15 cellular contexts compared by ENCODE assay signal in the genomic region with DNA sequence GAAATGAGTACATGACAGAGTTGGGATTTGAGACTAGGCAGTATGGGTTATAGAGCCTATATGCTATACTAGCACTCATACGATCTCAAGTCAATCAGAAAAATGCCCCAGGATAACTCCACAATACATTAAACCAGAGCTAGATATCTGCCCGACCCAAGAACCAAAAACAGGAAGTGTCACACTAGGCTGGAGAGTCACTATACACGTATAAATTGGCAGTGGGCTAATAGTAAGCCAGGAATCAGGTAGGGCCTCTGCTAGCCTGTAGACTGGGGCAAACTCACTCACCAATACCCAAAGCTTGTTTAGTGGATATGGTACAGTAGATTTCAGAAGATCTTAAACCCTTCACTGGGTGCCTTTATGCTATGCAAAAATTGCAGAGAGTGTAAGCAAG. TPM values are rescaled to one million over a fixed set of nuclear protein-coding genes. Genes with fewer than 3 reads are reported as not detected.
A peak's percentile ranks its signal among the peaks of the same experiment; 100 is the strongest.
DNase-seq lines count a peak whose midpoint lies in the region; ATAC-seq and TF ChIP-seq lines count a peak whose summit lies in the region.
"Had no signal": no experiment of that assay in that cellular context is flagged by ENCODE, and none has a peak within 500 bp of the region (broad histone marks: within the 10 kb centered on the region; RNA-seq: fewer than 3 reads in every experiment).

No MANE protein-coding gene starts in this region.

- no peak overlapping the region for H3K4me3 Mint-ChIP-seq in Calu3 (ENCODE audit: low read depth, unreplicated experiment)

- no peak overlapping the region for H3K4me3 ChIP-seq in BLaER1 treated with 17β-estradiol and CSF1 and Interleukin-3, amounts not matched to agents 10 nM and 100 nM
- no peak overlapping the region for H3K4me3 ChIP-seq in WERI-Rb-1 (ENCODE audit: low read depth, low read length)
- H3K4me3 ChIP-seq: coronary artery, prostate gland, thoracic aorta had no signal

- no peaks in the 10 kb centered on the region for H3K27me3 ChIP-seq in BLaER1 treated with 17β-estradiol and CSF1 and Interleukin-3, amounts not matched to agents 10 nM and 100 nM
- no peaks in the 10 kb centered on the region for H3K27me3 ChIP-seq in WERI-Rb-1 (ENCODE audit: insufficient read depth, low read depth, severe bottlenecking)

- ATAC-seq in GM19328 (IDR thresholded peaks at IDR 0.05; ENCODE audit: unreplicated experiment) (peak; percentile 67), HG03139 (IDR thresholded peaks at IDR 0.05; ENCODE audit: unreplicated experiment) (peak; percentile 71), sciatic nerve (no peak)
- ATAC-seq: HepG2, left ventricle myocardium superior had no signal

- no peaks in the 10 kb centered on the region for H3K27me3 Mint-ChIP-seq in Calu3 (ENCODE audit: unreplicated experiment)

- peaks cover 0 to 8% (median 0%) of the 10 kb centered on the region in 11 experiments; a peak in 2 of 22 replicates for H3K36me3 ChIP-seq in BLaER1 treated with 17β-estradiol and CSF1 and Interleukin-3, amounts not matched to agents 10 nM and 100 nM
- H3K36me3 ChIP-seq in WERI-Rb-1 = no peaks in the 10 kb centered on the region
- H3K36me3 ChIP-seq: prostate gland, thoracic aorta had no signal

- no peaks in the 10 kb centered on the region for H3K36me3 Mint-ChIP-seq in Calu3 (ENCODE audit: insufficient read depth, unreplicated experiment)

- no peaks in the 10 kb centered on the region for H3K4me1 Mint-ChIP-seq in Calu3 (ENCODE audit: low read depth, unreplicated experiment)

- H3K9me3 Mint-ChIP-seq in Calu3 (ENCODE audit: low read depth, unreplicated experiment) = no peaks in the 10 kb centered on the region

- no peaks in the 10 kb centered on the region for H4K20me1 ChIP-seq in BLaER1 treated with 17β-estradiol and CSF1 and Interleukin-3, amounts not matched to agents 10 nM and 100 nM

- no peak overlapping the region for H3K27ac ChIP-seq in BLaER1 treated with 17β-estradiol and CSF1 and Interleukin-3, amounts not matched to agents 10 nM and 100 nM
- H3K27ac ChIP-seq in WERI-Rb-1 = no peak overlapping the region
- no peak overlapping the region for H3K27ac ChIP-seq in substantia nigra (ENCODE audit: low read depth, low read length, poor library complexity, severe bottlenecking)
- H3K27ac ChIP-seq: coronary artery, prostate gland, thoracic aorta had no signal

- H3K9me3 ChIP-seq in BLaER1 treated with 17β-estradiol and CSF1 and Interleukin-3, amounts not matched to agents 10 nM and 100 nM (replicated peaks in 1 of 11) = peaks cover 0 to 14% (median 7%) of the 10 kb centered on the region in 11 experiments; a peak in 7 of 22 replicates
- H3K9me3 ChIP-seq in WERI-Rb-1 (ENCODE audit: severe bottlenecking) = no peaks in the 10 kb centered on the region
- H3K9me3 ChIP-seq: prostate gland, thoracic aorta had no signal

- intact Hi-C loops in sciatic nerve (cut with DNase I) (no loop called here), Calu3 (cut with micrococcal nuclease; ENCODE audit: unreplicated experiment) (no loop called here)

- H3K27ac Mint-ChIP-seq in Calu3 (ENCODE audit: unreplicated experiment) = no peak overlapping the region

- CTCF ChIA-PET in Calu3 (lab: Charles Lee) = interaction anchor here (0.5 kb wide), 1 partner anchor 19 kb away, joined by 3 read pairs; no protein-coding TSS in a partner anchor

- H3K4me1 ChIP-seq in BLaER1 treated with 17β-estradiol and CSF1 and Interleukin-3, amounts not matched to agents 10 nM and 100 nM = peaks cover 7 to 12% (median 10%) of the 10 kb centered on the region in 10 experiments; a peak in 17 of 20 replicates
- H3K4me1 ChIP-seq: prostate gland had no signal

- no peak overlapping the region for H3K9ac ChIP-seq in BLaER1 treated with 17β-estradiol and CSF1 and Interleukin-3, amounts not matched to agents 10 nM and 100 nM

- DNase-seq in RPMI8226 = peak; percentile 6
- DNase-seq in WERI-Rb-1 = no peak
- DNase-seq in substantia nigra (lab: John Stamatoyannopoulos, UW) = no peak
- no peak for DNase-seq in sciatic nerve (ENCODE audit: low spot score)
- DNase-seq in Calu3 = no peak
- DNase-seq: activated CD4-positive, alpha-beta T cell treated with anti-CD3 and anti-CD28 coated beads, Interleukin-2, amount 50 U/mL, for 1 hour; GOT3; left ventricle myocardium superior had no signal

- H3K4me2 ChIP-seq in BLaER1 treated with 17β-estradiol and CSF1 and Interleukin-3, amounts not matched to agents 10 nM and 100 nM = peak overlapping the region; percentile 5 to 52 (median 39); a peak in 20 of 22 replicates

- no TSS peak for BruUV-seq in Calu3 (replicated peaks; lab: Mats Ljungman, UMichigan)

- TF ChIP-seq CTCF in WERI-Rb-1 (IDR thresholded peaks at IDR 0.05; ENCODE audit: low read depth, low read length) (no peak), Calu3 (IDR thresholded peaks at IDR 0.05; ENCODE audit: unreplicated experiment) (no peak)

RNA-seq across cellular contexts. Expression of a gene that starts 16.2 kb away (rescaled TPM):
- total RNA-seq in sciatic nerve (567 TPM), Calu3 (2022) (690 and 772 TPM in 2 replicates)

RNA-seq across cellular contexts. Expression of a gene that starts 33.0 kb away (rescaled TPM):
- total RNA-seq in sciatic nerve (56.3 TPM), Calu3 (2022) (49.8 and 51.4 TPM in 2 replicates)
